In the genomic region with DNA sequence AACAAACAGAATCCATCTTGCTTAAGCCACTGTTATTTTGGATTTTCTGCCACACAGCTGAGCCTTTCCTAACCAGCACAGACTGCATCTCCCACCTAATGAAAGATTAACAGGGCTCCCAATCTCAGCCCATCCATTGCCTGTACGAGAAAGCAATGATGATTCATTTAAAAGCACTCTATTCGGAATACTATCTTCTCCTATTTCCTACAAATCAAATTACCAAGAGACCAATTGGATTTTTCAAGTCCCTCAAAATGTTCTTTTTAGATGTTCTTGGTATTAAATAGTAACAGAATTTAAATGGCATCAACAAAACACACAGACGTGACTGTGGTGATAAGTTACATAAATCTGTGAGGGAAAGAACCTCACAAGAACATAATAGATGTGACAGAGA, we compare ENCODE assay signal across 22 cellular contexts.
A peak's percentile ranks its signal among the peaks of the same experiment; 100 is the strongest.
DNase-seq lines count a peak whose midpoint lies in the region; TF ChIP-seq lines count a peak whose summit lies in the region.
"Had no signal": no experiment of that assay in that cellular context is flagged by ENCODE, and none has a peak within 500 bp of the region (broad histone marks: within the 10 kb centered on the region; RNA-seq: fewer than 3 reads in every experiment).

No MANE protein-coding gene starts in this region.

- H3K27me3 ChIP-seq in BE2C (no peaks in the 10 kb centered on the region), dorsolateral prefrontal cortex (no peaks in the 10 kb centered on the region), tibial artery (no peaks in the 10 kb centered on the region)

- intact Hi-C loops in dorsolateral prefrontal cortex (cut with DNase I) (loop anchor here in 1 of 2 donors (10.0 kb wide), 1 partner anchor 1023 kb away; no protein-coding TSS in a partner anchor), tibial artery (cut with DNase I; ENCODE audit: low total_unique reads) (no loop called here)

- H3K9me3 ChIP-seq in BE2C (no peaks in the 10 kb centered on the region), tibial artery (no peaks in the 10 kb centered on the region)
- H3K9me3 ChIP-seq: A549, Caco-2 had no signal

- peak overlapping the region; percentile 72 for H3K27ac ChIP-seq in angular gyrus (ENCODE audit: low read depth, low read length)
- H3K27ac ChIP-seq in dorsolateral prefrontal cortex: peak overlapping the region in 52 of 59 donors; percentile 4 to 87 (median 72)
- no peak overlapping the region for H3K27ac ChIP-seq in tibial artery
- H3K27ac ChIP-seq: A549, C4-2B, GM23248 had no signal

- TF ChIP-seq CTCF in BE2C (IDR thresholded peaks at IDR 0.05; ENCODE audit: low read depth, low read length) (no peak), dorsolateral prefrontal cortex (IDR thresholded peaks at IDR 0.05 in 54 of 56, conservative IDR thresholded peaks at IDR 0.05 in 2 of 56; ENCODE audit: low read depth in 1 of 56, partially characterized antibody in 56 of 56) (no peak), tibial artery (IDR thresholded peaks at IDR 0.05) (no peak)

- H3K4me3 ChIP-seq in BE2C (ENCODE audit: low read depth, low read length) (no peak overlapping the region), dorsolateral prefrontal cortex (no peak overlapping the region), tibial artery (no peak overlapping the region)
- H3K4me3 ChIP-seq: A549, GM12878, GM23248 had no signal

- H3K4me1 ChIP-seq in BE2C (peaks cover 15% of the 10 kb centered on the region), tibial artery (no peaks in the 10 kb centered on the region)
- H3K4me1 ChIP-seq: A549, Caco-2 had no signal

- no peaks in the 10 kb centered on the region for H3K36me3 ChIP-seq in BE2C
- no peaks in the 10 kb centered on the region for H3K36me3 ChIP-seq in tibial artery

- DNase-seq in BE2C (peak; percentile 25), dorsolateral prefrontal cortex (no peak), renal cortical epithelial cell (ENCODE audit: low read depth) (peak; percentile 19), tibial artery (no peak), DMS79 (lab: John Stamatoyannopoulos, UW) (no peak), NCI-H2227 (lab: John Stamatoyannopoulos, UW; ENCODE audit: unreplicated experiment) (no peak)
- DNase-seq: 8988T; ACHN; AML-193; Caco-2; CD4-positive, CD25-positive, alpha-beta regulatory T cell; CD8-positive, alpha-beta T cell; DMS153; EL; GDM1; GM23248; H7; HCEC 1CT had no signal

Comparison
In these comparisons a context has a peak if more than half of its experiments do, and no peak if none do; other contexts are left out.
1. DNase-seq: peak in BE2C (single experiment) and renal cortical epithelial cell (single experiment); none in dorsolateral prefrontal cortex (0 of 10), tibial artery (0 of 2), DMS79 (single experiment) and NCI-H2227 (single experiment).
2. H3K27ac ChIP-seq: peak in angular gyrus (single experiment) and dorsolateral prefrontal cortex (52 of 59); none in tibial artery (0 of 2).